In genomic region chr6:347951-348859, GRCh38 we compare ENCODE assay signal across 18 cellular contexts. TPM values are rescaled to one million over a fixed set of nuclear protein-coding genes. Genes with fewer than 3 reads are reported as not detected.
A peak's percentile ranks its signal among the peaks of the same experiment; 100 is the strongest.
DNase-seq lines count a peak whose midpoint lies in the region; ATAC-seq and TF ChIP-seq lines count a peak whose summit lies in the region.
"Had no signal": no experiment of that assay in that cellular context is flagged by ENCODE, and none has a peak within 500 bp of the region (broad histone marks: within the 10 kb centered on the region; RNA-seq: fewer than 3 reads in every experiment).

No MANE protein-coding gene starts in this region.

- no peaks in the 10 kb centered on the region for H3K27me3 Mint-ChIP-seq in central memory CD8-positive, alpha-beta T cell
- H3K27me3 Mint-ChIP-seq in memory B cell = no peaks in the 10 kb centered on the region
- no peaks in the 10 kb centered on the region for H3K27me3 Mint-ChIP-seq in stimulated activated naive B cell treated with anti-CD40 and anti-IgM and Interleukin-4, amounts not matched to agents 10 μg/mL and 1 μg/mL and 100 μg/mL, for 72 hours
- H3K27me3 Mint-ChIP-seq: CD4-positive, CD25-positive, alpha-beta regulatory T cell had no signal

- ATAC-seq in Right ventricle myocardium inferior (no peak), memory B cell (ENCODE audit: low read depth) (no peak)
- no peak for ATAC-seq in central memory CD8-positive, alpha-beta T cell (replicated peaks; ENCODE audit: extremely low read depth, poor library complexity, severe bottlenecking)
- no peak for ATAC-seq in stimulated activated naive B cell treated with anti-CD40 and anti-IgM and Interleukin-4, amounts not matched to agents 10 μg/mL and 1 μg/mL and 100 μg/mL, for 72 hours (replicated peaks)

- H3K36me3 Mint-ChIP-seq in central memory CD8-positive, alpha-beta T cell (ENCODE audit: insufficient read depth) = peaks cover 25% of the 10 kb centered on the region
- peaks cover 34% of the 10 kb centered on the region for H3K36me3 Mint-ChIP-seq in memory B cell
- H3K36me3 Mint-ChIP-seq in stimulated activated naive B cell treated with anti-CD40 and anti-IgM and Interleukin-4, amounts not matched to agents 10 μg/mL and 1 μg/mL and 100 μg/mL, for 72 hours = peaks cover 53 to 72% of the 10 kb centered on the region in 2 donors

- H3K9me3 ChIP-seq in right atrium auricular region = no peaks in the 10 kb centered on the region

- no peaks in the 10 kb centered on the region for H3K9me3 Mint-ChIP-seq in central memory CD8-positive, alpha-beta T cell
- no peaks in the 10 kb centered on the region for H3K9me3 Mint-ChIP-seq in memory B cell
- H3K9me3 Mint-ChIP-seq in stimulated activated naive B cell treated with anti-CD40 and anti-IgM and Interleukin-4, amounts not matched to agents 10 μg/mL and 1 μg/mL and 100 μg/mL, for 72 hours = peaks cover 0 to 4% of the 10 kb centered on the region in 2 donors

- H3K4me3 Mint-ChIP-seq in central memory CD8-positive, alpha-beta T cell = no peak overlapping the region
- H3K4me3 Mint-ChIP-seq in memory B cell = no peak overlapping the region
- H3K4me3 Mint-ChIP-seq in stimulated activated naive B cell treated with anti-CD40 and anti-IgM and Interleukin-4, amounts not matched to agents 10 μg/mL and 1 μg/mL and 100 μg/mL, for 72 hours = no peak overlapping the region
- H3K4me3 Mint-ChIP-seq: CD4-positive, CD25-positive, alpha-beta regulatory T cell had no signal

- H3K4me3 ChIP-seq in right atrium auricular region (no peak overlapping the region), H7 (ENCODE audit: insufficient read depth, low read depth, low read length) (no peak overlapping the region)

- no peak for TF ChIP-seq CTCF in right atrium auricular region (IDR thresholded peaks at IDR 0.05)

- H3K27ac ChIP-seq in right atrium auricular region = no peak overlapping the region

- H3K4me1 Mint-ChIP-seq in central memory CD8-positive, alpha-beta T cell = peaks cover 5% of the 10 kb centered on the region
- H3K4me1 Mint-ChIP-seq in memory B cell = peaks cover 52% of the 10 kb centered on the region
- peaks cover 36 to 75% of the 10 kb centered on the region in 2 donors for H3K4me1 Mint-ChIP-seq in stimulated activated naive B cell treated with anti-CD40 and anti-IgM and Interleukin-4, amounts not matched to agents 10 μg/mL and 1 μg/mL and 100 μg/mL, for 72 hours

- no peaks in the 10 kb centered on the region for H3K27me3 ChIP-seq in right atrium auricular region
- no peaks in the 10 kb centered on the region for H3K27me3 ChIP-seq in H7 (ENCODE audit: control insufficient read depth, insufficient read depth, low read length)

- intact Hi-C loops in Right ventricle myocardium inferior (cut with DNase I) = no loop called here

- H3K4me1 ChIP-seq in right atrium auricular region = peaks cover 0 to 9% of the 10 kb centered on the region in 2 donors

- H3K36me3 ChIP-seq in right atrium auricular region (peaks cover 31% of the 10 kb centered on the region), H7 (replicated peaks; ENCODE audit: control insufficient read depth, insufficient read depth, low read length) (no peaks in the 10 kb centered on the region)

- H3K27ac Mint-ChIP-seq in central memory CD8-positive, alpha-beta T cell (ENCODE audit: low read depth) = peak overlapping the region; percentile 54
- H3K27ac Mint-ChIP-seq in memory B cell = peak overlapping the region; percentile 86
- peak overlapping the region; percentile 27 for H3K27ac Mint-ChIP-seq in stimulated activated naive B cell treated with anti-CD40 and anti-IgM and Interleukin-4, amounts not matched to agents 10 μg/mL and 1 μg/mL and 100 μg/mL, for 72 hours
- H3K27ac Mint-ChIP-seq: CD4-positive, CD25-positive, alpha-beta regulatory T cell had no signal

- DNase-seq in Right ventricle myocardium inferior (ENCODE audit: missing footprints) (peak; percentile 79), right atrium auricular region (ENCODE audit: low spot score) (no peak), memory B cell (ENCODE audit: low spot score in 2 of 2) (no peak), DMS53 treated with DMSO at 0.1 percent for 48 hours (lab: John Stamatoyannopoulos, UW; ENCODE audit: unreplicated experiment) (no peak), H7 (no peak), cerebellar cortex (ENCODE audit: low spot score) (no peak)
- DNase-seq in central memory CD8-positive, alpha-beta T cell (ENCODE audit: low spot score in 2 of 2) = no peak
- no peak for DNase-seq in stimulated activated naive B cell treated with anti-CD40 and anti-IgM and Interleukin-4, amounts not matched to agents 10 μg/mL and 1 μg/mL and 100 μg/mL, for 72 hours
- DNase-seq: 8988T; CD4-positive, CD25-positive, alpha-beta regulatory T cell; COR-L47; DMS 273 treated with DMSO at 0.1 percent for 48 hours; NCI-H1417 treated with DMSO at 0.1 percent for 48 hours; NCI-H187 treated with DMSO at 0.1 percent for 48 hours; NCI-H2227 treated with DMSO at 0.1 percent for 48 hours; NCI-H510A treated with DMSO at 0.1 percent for 48 hours; NCI-H774; SIG-M5 had no signal

RNA-seq across cellular contexts. Expression of gene IRF4, which starts 43.3 kb away (rescaled TPM):
- total RNA-seq in Right ventricle myocardium inferior (0.68 TPM), right atrium auricular region (1 to 10 TPM in 1 of 2 donors, under 1 TPM in 1; 0.15 to 1.1 TPM)
- total RNA-seq in H7 (2014; rRNA removed; shearing (Covaris generic)) = 1.1 and 4.8 TPM in 2 replicates

RNA-seq across cellular contexts. Expression of gene DUSP22, which starts 55.9 kb away (rescaled TPM):
- total RNA-seq in Right ventricle myocardium inferior = 50.0 TPM
- 10 to 100 TPM; 45.1 to 54.1 TPM for total RNA-seq in right atrium auricular region
- total RNA-seq in H7 (2014; rRNA removed; shearing (Covaris generic)) = 30.7 and 42.1 TPM in 2 replicates

Comparison
In these comparisons a context has a peak if more than half of its experiments do, and no peak if none do; other contexts are left out.
1. H3K27ac Mint-ChIP-seq: peak in every context shown above with its lines; median percentile 86 in memory B cell; 54 in central memory CD8-positive, alpha-beta T cell; 27 in stimulated activated naive B cell treated with anti-CD40 and anti-IgM and Interleukin-4, amounts not matched to agents 10 μg/mL and 1 μg/mL and 100 μg/mL, for 72 hours.